12 cellular contexts compared by ENCODE assay signal in genomic region chr1:8384577-8384976, GRCh38.
DNase-seq lines count a peak whose midpoint lies in the region; ATAC-seq, FAIRE-seq and TF ChIP-seq lines count a peak whose summit lies in the region.
"Had no signal": no experiment of that assay in that cellular context is flagged by ENCODE, and none has a peak within 500 bp of the region (broad histone marks: within the 10 kb centered on the region; RNA-seq: fewer than 3 reads in every experiment).

No MANE protein-coding gene starts in this region.

- no peaks in the 10 kb centered on the region for H3K27me3 ChIP-seq in HepG2 (ENCODE audit: control insufficient read depth in 1 of 2, insufficient read depth in 2 of 2, low read length in 2 of 2)

- POLR2A ChIA-PET in HepG2 (lab: Yijun Ruan, JAX): no interaction called here

- H3K4me2 ChIP-seq in HepG2 (ENCODE audit: low read depth, low read length): no peak overlapping the region

- H3K9me3 ChIP-seq in HepG2 (ENCODE audit: low read length): no peaks in the 10 kb centered on the region

- in situ Hi-C loops in HepG2 (cut with HindIII; ENCODE audit: extremely low pct_ligation_motif_present, low pct_unique_long_range_greater_than_20kb): no loop called here

- no peaks in the 10 kb centered on the region for H3K27me3 Mint-ChIP-seq in activated T-cell treated with anti-CD3 and anti-CD28 coated beads, Interleukin-2, amount 50 U/mL, for 24 hours
- no peaks in the 10 kb centered on the region for H3K27me3 Mint-ChIP-seq in central memory CD8-positive, alpha-beta T cell

- H3K9me3 Mint-ChIP-seq in activated T-cell treated with anti-CD3 and anti-CD28 coated beads, Interleukin-2, amount 50 U/mL, for 24 hours: no peaks in the 10 kb centered on the region
- H3K9me3 Mint-ChIP-seq in central memory CD8-positive, alpha-beta T cell: no peaks in the 10 kb centered on the region
- H3K9me3 Mint-ChIP-seq in stimulated activated effector memory CD8-positive, alpha-beta T cell treated with anti-CD3 and anti-CD28 coated beads, Interleukin-12 subunit alpha, Interleukin-12 subunit beta, amount 100 ng/mL, for 72 hours: no peaks in the 10 kb centered on the region

- H3K9ac ChIP-seq in HepG2 (ENCODE audit: insufficient read depth, low read depth, low read length): no peak overlapping the region

- no peak overlapping the region for H3K4me3 Mint-ChIP-seq in activated T-cell treated with anti-CD3 and anti-CD28 coated beads, Interleukin-2, amount 50 U/mL, for 24 hours
- no peak overlapping the region for H3K4me3 Mint-ChIP-seq in central memory CD8-positive, alpha-beta T cell
- no peak overlapping the region for H3K4me3 Mint-ChIP-seq in stimulated activated effector memory CD8-positive, alpha-beta T cell treated with anti-CD3 and anti-CD28 coated beads, Interleukin-12 subunit alpha, Interleukin-12 subunit beta, amount 100 ng/mL, for 72 hours
- H3K4me3 Mint-ChIP-seq: activated CD8-positive, alpha-beta T cell treated with anti-CD3 and anti-CD28 coated beads, Interleukin-2, amount 10 ng/mL, durations not matched to agents 7 days and 5 days had no signal

- peaks cover 78% of the 10 kb centered on the region for H3K36me3 Mint-ChIP-seq in activated T-cell treated with anti-CD3 and anti-CD28 coated beads, Interleukin-2, amount 50 U/mL, for 24 hours (ENCODE audit: low read depth)
- peaks cover 25% of the 10 kb centered on the region for H3K36me3 Mint-ChIP-seq in central memory CD8-positive, alpha-beta T cell (ENCODE audit: insufficient read depth)
- peaks cover 18% of the 10 kb centered on the region for H3K36me3 Mint-ChIP-seq in stimulated activated effector memory CD8-positive, alpha-beta T cell treated with anti-CD3 and anti-CD28 coated beads, Interleukin-12 subunit alpha, Interleukin-12 subunit beta, amount 100 ng/mL, for 72 hours

- TF ChIP-seq RAD21 in HepG2 (CRISPR knock-in tag; IDR thresholded peaks at IDR 0.05): no peak

- H3K4me3 ChIP-seq in HepG2 (replicated peaks in 1 of 3; ENCODE audit: insufficient read depth in 1 of 3, low read depth in 2 of 3, low read length in 3 of 3) (no peak overlapping the region), coronary artery (no peak overlapping the region)

- H3K4me1 Mint-ChIP-seq in activated T-cell treated with anti-CD3 and anti-CD28 coated beads, Interleukin-2, amount 50 U/mL, for 24 hours (ENCODE audit: low read depth): peaks cover 82% of the 10 kb centered on the region
- peaks cover 68% of the 10 kb centered on the region for H3K4me1 Mint-ChIP-seq in central memory CD8-positive, alpha-beta T cell
- peaks cover 67% of the 10 kb centered on the region for H3K4me1 Mint-ChIP-seq in stimulated activated effector memory CD8-positive, alpha-beta T cell treated with anti-CD3 and anti-CD28 coated beads, Interleukin-12 subunit alpha, Interleukin-12 subunit beta, amount 100 ng/mL, for 72 hours

- DNase-seq in activated T-cell treated with anti-CD3 and anti-CD28 coated beads, Interleukin-2, amount 50 U/mL, for 24 hours: no peak
- DNase-seq in activated T-cell treated with anti-CD3 and anti-CD28 coated beads for 4 hours (no peak), HepG2 (ENCODE audit: low spot score) (no peak), NCI-H69 (lab: John Stamatoyannopoulos, UW) (no peak), coronary artery (ENCODE audit: low spot score) (no peak)
- DNase-seq in central memory CD8-positive, alpha-beta T cell (ENCODE audit: low spot score in 2 of 2): no peak
- DNase-seq in stimulated activated effector memory CD8-positive, alpha-beta T cell treated with anti-CD3 and anti-CD28 coated beads, Interleukin-12 subunit alpha, Interleukin-12 subunit beta, amount 100 ng/mL, for 72 hours (ENCODE audit: low spot score in 2 of 2): no peak
- DNase-seq: activated CD8-positive, alpha-beta T cell treated with anti-CD3 and anti-CD28 coated beads, Interleukin-2, amount 10 ng/mL, durations not matched to agents 7 days and 5 days; DMS53; left colon; NCI-H1436 treated with DMSO at 0.1 percent for 48 hours had no signal

- H3K4me1 ChIP-seq in HepG2 (ENCODE audit: insufficient read depth, low read length): peaks cover 3% of the 10 kb centered on the region

- no peak for ATAC-seq in central memory CD8-positive, alpha-beta T cell (replicated peaks; ENCODE audit: extremely low read depth, poor library complexity, severe bottlenecking)
- ATAC-seq in HepG2 (no peak), GM19452 (IDR thresholded peaks at IDR 0.05; ENCODE audit: unreplicated experiment) (no peak)
- no peak for ATAC-seq in stimulated activated effector memory CD8-positive, alpha-beta T cell treated with anti-CD3 and anti-CD28 coated beads, Interleukin-12 subunit alpha, Interleukin-12 subunit beta, amount 100 ng/mL, for 72 hours
- ATAC-seq: activated CD8-positive, alpha-beta T cell treated with anti-CD3 and anti-CD28 coated beads, Interleukin-2, amount 10 ng/mL, durations not matched to agents 7 days and 5 days; left colon had no signal

- H3K36me3 ChIP-seq in HepG2 (replicated peaks in 1 of 2; ENCODE audit: control insufficient read depth in 1 of 2, insufficient read depth in 2 of 2, low read length in 2 of 2): peaks cover 25 to 49% of the 10 kb centered on the region in 2 experiments

- TF ChIP-seq POLR2A in HepG2 (IDR thresholded peaks at IDR 0.05; ENCODE audit: insufficient read depth in 1 of 2, low read depth in 2 of 2, low read length in 2 of 2): no peak

- H4K20me1 ChIP-seq in HepG2 (ENCODE audit: insufficient read depth, low read length): peaks cover 58% of the 10 kb centered on the region

- no peak for TF ChIP-seq CTCF in HepG2 (CRISPR knock-in tag; IDR thresholded peaks at IDR 0.05)
- no peak for TF ChIP-seq CTCF in coronary artery (IDR thresholded peaks at IDR 0.05)

- 100% methylated on average over 1 of the region's 2 CpGs for WGBS in HepG2 (ENCODE audit: low lambda C conversion rate)

- peak overlapping the region; percentile 84 for H3K27ac Mint-ChIP-seq in activated T-cell treated with anti-CD3 and anti-CD28 coated beads, Interleukin-2, amount 50 U/mL, for 24 hours
- H3K27ac Mint-ChIP-seq in central memory CD8-positive, alpha-beta T cell (ENCODE audit: low read depth): peak overlapping the region; percentile 49
- H3K27ac Mint-ChIP-seq in stimulated activated effector memory CD8-positive, alpha-beta T cell treated with anti-CD3 and anti-CD28 coated beads, Interleukin-12 subunit alpha, Interleukin-12 subunit beta, amount 100 ng/mL, for 72 hours: peak overlapping the region; percentile 23
- H3K27ac Mint-ChIP-seq: activated CD8-positive, alpha-beta T cell treated with anti-CD3 and anti-CD28 coated beads, Interleukin-2, amount 10 ng/mL, durations not matched to agents 7 days and 5 days had no signal

- no peak overlapping the region for H3K27ac ChIP-seq in HepG2 (ENCODE audit: extremely low read length, insufficient read depth, low read length)
- peak overlapping the region in 1 of 2 donors; percentile 34 for H3K27ac ChIP-seq in coronary artery

- H3K79me2 ChIP-seq in HepG2 (ENCODE audit: insufficient read depth, low read length): peaks cover 74% of the 10 kb centered on the region

- TF ChIP-seq EP300 in HepG2 (IDR thresholded peaks at IDR 0.05; ENCODE audit: low read depth in 2 of 2, low read length in 2 of 2): no peak
- TF ChIP-seq EP300 in HepG2 (CRISPR knock-in tag; IDR thresholded peaks at IDR 0.05; ENCODE audit: borderline replicate concordance): no peak

- CTCF ChIA-PET in HepG2 (lab: Yijun Ruan, JAX; ENCODE audit: low intra/inter-chr PET ratio, low total read pairs): no interaction called here

- no peak for FAIRE-seq in HepG2 (lab: Jason Lieb, UNC)

- no peak overlapping the region for H2AFZ ChIP-seq in HepG2 (ENCODE audit: low read length)

- BruUV-seq in HepG2 (replicated peaks; lab: Mats Ljungman, UMichigan): no TSS peak

- intact Hi-C loops in HepG2 (cut with micrococcal nuclease; ENCODE audit: unreplicated experiment): no loop called here

TF ChIP-seq in HepG2, 621 proteins besides CTCF, POLR2A, EP300 and RAD21:
- TF ChIP-seq ZBTB49 (CRISPR knock-in tag; IDR thresholded peaks at IDR 0.05; ENCODE audit: borderline replicate concordance): no peak
- no peak for TF ChIP-seq POLR2AphosphoS2 (IDR thresholded peaks at IDR 0.05; ENCODE audit: low read depth, low read length)
- TF ChIP-seq CREB1 (IDR thresholded peaks at IDR 0.05): peak; percentile 41; the same call in 1 of the 2 replicates
- no peak for TF ChIP-seq CREB1 (CRISPR knock-in tag; IDR thresholded peaks at IDR 0.05)

Comparison
In these comparisons a context has a peak if more than half of its experiments do, and no peak if none do; other contexts are left out.
1. H3K27ac Mint-ChIP-seq: peak in every context shown above with its lines; median percentile 84 in activated T-cell treated with anti-CD3 and anti-CD28 coated beads, Interleukin-2, amount 50 U/mL, for 24 hours; 49 in central memory CD8-positive, alpha-beta T cell; 23 in stimulated activated effector memory CD8-positive, alpha-beta T cell treated with anti-CD3 and anti-CD28 coated beads, Interleukin-12 subunit alpha, Interleukin-12 subunit beta, amount 100 ng/mL, for 72 hours.